16 cellular contexts compared by ENCODE assay signal in the genomic region with DNA sequence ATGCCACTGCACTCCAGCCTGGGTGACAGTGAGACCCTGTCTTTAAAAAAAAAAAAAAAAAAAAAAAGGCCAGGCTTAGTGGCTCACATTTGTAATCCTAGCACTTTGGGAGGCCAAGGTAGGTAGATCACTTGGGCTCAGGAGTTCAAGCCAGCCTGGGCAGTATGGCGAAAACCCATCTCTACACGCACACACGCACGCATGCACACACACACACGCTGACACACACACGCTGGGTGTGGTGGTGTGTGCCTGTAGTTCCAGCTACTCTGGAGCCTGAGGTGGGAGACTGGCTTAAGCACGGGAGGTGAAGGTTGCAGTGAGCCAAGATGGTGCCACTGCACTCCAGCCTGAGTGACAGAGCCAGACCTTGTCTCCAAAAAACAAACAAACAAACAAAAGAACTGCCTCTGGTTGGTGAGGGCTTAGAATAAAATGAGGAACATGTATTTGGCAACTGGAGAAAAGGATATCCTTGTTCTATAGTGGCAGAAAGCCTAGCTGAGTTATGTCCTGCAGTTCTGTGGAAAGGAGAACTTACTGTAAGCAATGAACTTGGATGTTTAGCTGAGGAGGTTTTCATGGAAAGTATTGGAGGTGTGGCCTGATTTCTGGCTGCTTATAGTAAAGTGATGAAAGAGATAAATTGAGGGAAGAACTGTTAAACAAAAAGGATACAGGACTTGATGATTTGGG. TPM values are rescaled to one million over a fixed set of nuclear protein-coding genes. Genes with fewer than 3 reads are reported as not detected.
DNase-seq lines count a peak whose midpoint lies in the region; ATAC-seq and TF ChIP-seq lines count a peak whose summit lies in the region.
"Had no signal": no experiment of that assay in that cellular context is flagged by ENCODE, and none has a peak within 500 bp of the region (broad histone marks: within the 10 kb centered on the region; RNA-seq: fewer than 3 reads in every experiment).

No MANE protein-coding gene starts in this region.

- H3K27ac Mint-ChIP-seq in CD4-positive, CD25-positive, alpha-beta regulatory T cell = peak overlapping the region in 2 of 3 donors; percentile 7 to 17
- H3K27ac Mint-ChIP-seq: stimulated activated naive B cell treated with anti-CD40 and anti-IgM and Interleukin-4, amounts not matched to agents 10 μg/mL and 1 μg/mL and 100 μg/mL, for 72 hours had no signal

- H3K27me3 Mint-ChIP-seq in CD4-positive, CD25-positive, alpha-beta regulatory T cell = no peaks in the 10 kb centered on the region
- H3K27me3 Mint-ChIP-seq: stimulated activated naive B cell treated with anti-CD40 and anti-IgM and Interleukin-4, amounts not matched to agents 10 μg/mL and 1 μg/mL and 100 μg/mL, for 72 hours had no signal

- H3K4me3 Mint-ChIP-seq in CD4-positive, CD25-positive, alpha-beta regulatory T cell = no peak overlapping the region
- H3K4me3 Mint-ChIP-seq: stimulated activated naive B cell treated with anti-CD40 and anti-IgM and Interleukin-4, amounts not matched to agents 10 μg/mL and 1 μg/mL and 100 μg/mL, for 72 hours had no signal

- peaks cover 8% of the 10 kb centered on the region for H3K4me1 ChIP-seq in CD4-positive, CD25-positive, alpha-beta regulatory T cell (ENCODE audit: control insufficient read depth, insufficient read depth, low read length, poor library complexity, severe bottlenecking)
- no peaks in the 10 kb centered on the region for H3K4me1 ChIP-seq in mucosa of descending colon (ENCODE audit: low read depth)
- H3K4me1 ChIP-seq: BE2C, body of pancreas had no signal

- intact Hi-C loops in mucosa of descending colon (cut with DNase I, micrococcal nuclease) = no loop called here

- H3K36me3 Mint-ChIP-seq in CD4-positive, CD25-positive, alpha-beta regulatory T cell = peaks cover 16% of the 10 kb centered on the region

- no peak for TF ChIP-seq CTCF in mucosa of descending colon (IDR thresholded peaks at IDR 0.05)

- no peaks in the 10 kb centered on the region for H3K9me3 ChIP-seq in CD4-positive, CD25-positive, alpha-beta regulatory T cell (ENCODE audit: control insufficient read depth in 2 of 2, low read length in 2 of 2)
- no peaks in the 10 kb centered on the region for H3K9me3 ChIP-seq in mucosa of descending colon
- H3K9me3 ChIP-seq: BE2C, body of pancreas, sigmoid colon had no signal

- ATAC-seq in CD4-positive, CD25-positive, alpha-beta regulatory T cell (ENCODE audit: low read depth in 2 of 2) = no peak
- ATAC-seq in mucosa of descending colon = peak; percentile 44
- ATAC-seq: body of pancreas; stimulated activated naive B cell treated with anti-CD40 and anti-IgM and Interleukin-4, amounts not matched to agents 10 μg/mL and 1 μg/mL and 100 μg/mL, for 72 hours had no signal

- H3K4me1 Mint-ChIP-seq in CD4-positive, CD25-positive, alpha-beta regulatory T cell = peaks cover 14 to 49% (median 32%) of the 10 kb centered on the region in 4 donors

- peaks cover 4% of the 10 kb centered on the region for H3K36me3 ChIP-seq in CD4-positive, CD25-positive, alpha-beta regulatory T cell (ENCODE audit: control insufficient read depth, insufficient read depth, low read length)
- H3K36me3 ChIP-seq in mucosa of descending colon (ENCODE audit: low read depth) = no peaks in the 10 kb centered on the region
- H3K36me3 ChIP-seq: BE2C had no signal

- DNase-seq in CD4-positive, CD25-positive, alpha-beta regulatory T cell = no peak
- peak; percentile 97 for DNase-seq in MV-4-11 (lab: John Stamatoyannopoulos, UW)
- DNase-seq in cerebellar cortex (ENCODE audit: low spot score) = peak; percentile 14
- no peak for DNase-seq in mucosa of descending colon
- no peak for DNase-seq in DMS53 treated with DMSO at 0.1 percent for 48 hours (lab: John Stamatoyannopoulos, UW; ENCODE audit: unreplicated experiment)
- DNase-seq in middle frontal gyrus (ENCODE audit: extremely low spot score, low spot score) = no peak
- no peak for DNase-seq in occipital lobe (lab: John Stamatoyannopoulos, UW)
- no peak for DNase-seq in NCI-H226
- DNase-seq: activated CD8-positive, alpha-beta memory T cell treated with anti-CD3 and anti-CD28 coated beads for 24 hours; activated naive CD4-positive, alpha-beta T cell; BE2C; effector CD8-positive, alpha-beta T cell; SHP77 treated with DMSO at 0.1 percent for 48 hours; sigmoid colon; stimulated activated naive B cell treated with anti-CD40 and anti-IgM and Interleukin-4, amounts not matched to agents 10 μg/mL and 1 μg/mL and 100 μg/mL, for 72 hours had no signal

- no peak overlapping the region for H3K27ac ChIP-seq in CD4-positive, CD25-positive, alpha-beta regulatory T cell (ENCODE audit: insufficient read depth, low read length, poor library complexity, severe bottlenecking)
- H3K27ac ChIP-seq: sigmoid colon had no signal

- no peaks in the 10 kb centered on the region for H3K9me3 Mint-ChIP-seq in CD4-positive, CD25-positive, alpha-beta regulatory T cell
- H3K9me3 Mint-ChIP-seq: stimulated activated naive B cell treated with anti-CD40 and anti-IgM and Interleukin-4, amounts not matched to agents 10 μg/mL and 1 μg/mL and 100 μg/mL, for 72 hours had no signal

- H3K27me3 ChIP-seq in CD4-positive, CD25-positive, alpha-beta regulatory T cell (ENCODE audit: control insufficient read depth, insufficient read depth, low read length) = no peaks in the 10 kb centered on the region
- H3K27me3 ChIP-seq: BE2C, body of pancreas, sigmoid colon had no signal

- H3K4me3 ChIP-seq in CD4-positive, CD25-positive, alpha-beta regulatory T cell (ENCODE audit: low read depth, low read length) = no peak overlapping the region
- H3K4me3 ChIP-seq in mucosa of descending colon = no peak overlapping the region
- H3K4me3 ChIP-seq: body of pancreas, sigmoid colon had no signal

RNA-seq across cellular contexts. Expression of a gene that starts 34.0 kb away (rescaled TPM):
- 28.7 TPM for total RNA-seq in CD4-positive, CD25-positive, alpha-beta regulatory T cell
- 10 to 100 TPM; 73.2 to 83.0 (median 80.4) TPM for polyA plus RNA-seq in CD4-positive, CD25-positive, alpha-beta regulatory T cell
- total RNA-seq in mucosa of descending colon = 10 to 100 TPM; 22.2 to 30.9 (median 30.5) TPM
- 62.1 TPM for total RNA-seq in occipital lobe

RNA-seq across cellular contexts. Expression of a gene that starts 43.5 kb away (rescaled TPM):
- total RNA-seq in CD4-positive, CD25-positive, alpha-beta regulatory T cell = 3.7 TPM
- polyA plus RNA-seq in CD4-positive, CD25-positive, alpha-beta regulatory T cell = 1 to 10 TPM in 3 of 4 donors, under 1 TPM in 1; 0.54 to 3.1 (median 2.0) TPM
- 10 to 100 TPM in 1 of 3 donors, 1 to 10 TPM in 2; 5.5 to 10.4 (median 6.7) TPM for total RNA-seq in mucosa of descending colon
- total RNA-seq in occipital lobe = 9.5 TPM

Comparison
In these comparisons a context has a peak if more than half of its experiments do, and no peak if none do; other contexts are left out.
1. DNase-seq: peak in MV-4-11 (single experiment) and cerebellar cortex (single experiment); none in CD4-positive, CD25-positive, alpha-beta regulatory T cell (0 of 3), mucosa of descending colon (0 of 3), DMS53 treated with DMSO at 0.1 percent for 48 hours (single experiment), middle frontal gyrus (single experiment), occipital lobe (single experiment) and NCI-H226 (single experiment).